Comparison of ENCODE assay signal across 8 cellular contexts in the genomic region with DNA sequence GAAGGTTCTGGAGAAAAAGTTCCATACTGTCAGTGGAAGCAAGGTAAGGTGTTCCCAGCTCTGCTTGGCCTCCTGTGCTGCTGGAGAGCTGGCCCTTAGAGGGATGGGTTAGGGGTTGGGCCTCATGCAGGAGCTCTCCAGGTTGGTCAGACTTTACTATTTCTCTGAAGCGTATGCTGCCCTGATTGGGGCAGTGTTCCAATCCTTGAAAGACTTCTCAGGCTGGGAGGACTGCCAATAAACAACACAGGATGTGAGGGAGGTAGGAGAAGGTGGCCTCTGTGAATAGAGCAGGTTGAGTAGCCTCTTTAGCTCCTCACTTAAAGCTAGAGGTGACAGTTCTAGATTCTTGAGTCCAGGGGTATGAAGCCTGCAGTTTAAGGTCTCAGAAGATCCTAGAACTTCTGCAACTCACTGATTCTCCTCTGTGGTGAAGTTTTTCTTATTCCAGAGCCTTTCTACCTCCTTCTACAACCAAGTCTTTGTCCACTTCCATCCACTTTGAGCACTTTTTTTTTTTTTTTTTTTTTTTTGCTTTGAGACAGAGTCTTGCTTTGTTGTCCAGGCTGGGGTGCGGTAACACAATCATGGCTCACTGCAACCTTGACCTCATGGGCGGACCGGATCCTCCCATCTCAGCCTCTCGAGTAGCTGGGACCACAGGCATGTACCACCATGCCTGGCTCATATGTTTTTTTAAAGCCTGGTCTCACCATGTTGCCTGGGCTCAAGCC. TPM values are rescaled to one million over a fixed set of nuclear protein-coding genes. Genes with fewer than 3 reads are reported as not detected.
A peak's percentile ranks its signal among the peaks of the same experiment; 100 is the strongest.
DNase-seq lines count a peak whose midpoint lies in the region; ATAC-seq, FAIRE-seq and TF ChIP-seq lines count a peak whose summit lies in the region.
"Had no signal": no experiment of that assay in that cellular context is flagged by ENCODE, and none has a peak within 500 bp of the region (broad histone marks: within the 10 kb centered on the region; RNA-seq: fewer than 3 reads in every experiment).

No MANE protein-coding gene starts in this region.

- H3K36me3 ChIP-seq in HUES48 (ENCODE audit: control insufficient read depth, insufficient read depth, low read length) (peaks cover 71% of the 10 kb centered on the region), small intestine (ENCODE audit: control insufficient read depth in 2 of 2, insufficient read depth in 2 of 2, low read length in 2 of 2) (peaks cover 18 to 40% of the 10 kb centered on the region in 2 donors)

- no peak for FAIRE-seq in small intestine (lab: Jason Lieb, UNC)

- H3K4me1 ChIP-seq in HUES48 (ENCODE audit: control insufficient read depth, insufficient read depth, low read length) (peaks cover 10% of the 10 kb centered on the region; the same call in 1 of the 2 replicates), small intestine (ENCODE audit: control insufficient read depth in 2 of 2, insufficient read depth in 1 of 2, low read depth in 1 of 2, low read length in 1 of 2) (peaks cover 7 to 9% of the 10 kb centered on the region in 2 donors)

- H3K27ac ChIP-seq in HUES48 (ENCODE audit: low read depth, low read length) (no peak overlapping the region), small intestine (ENCODE audit: low read depth in 1 of 2, low read length in 1 of 2) (peak overlapping the region; percentile 94 to 99)

- CTCF ChIA-PET in WTC11 (lab: Charles Lee) = interaction anchor here (0.6 to 1.1 kb wide), 3 partner anchors 11 to 30 kb away, joined by 3 to 6 read pairs (median 4); no protein-coding TSS in a partner anchor

- H3K27me3 ChIP-seq in HUES48 (ENCODE audit: control insufficient read depth, insufficient read depth, low read length) (no peaks in the 10 kb centered on the region), small intestine (ENCODE audit: control insufficient read depth in 2 of 2, insufficient read depth in 2 of 2, low read length in 2 of 2) (no peaks in the 10 kb centered on the region)

- H3K4me3 ChIP-seq in HUES48 (ENCODE audit: low read depth, low read length) (peak overlapping the region; percentile 100; the same call in 1 of the 2 replicates), small intestine (ENCODE audit: low read depth in 1 of 2, low read length in 2 of 2) (no peak overlapping the region)

- peaks cover 73% of the 10 kb centered on the region for H3K36me3 Mint-ChIP-seq in WTC11

- peaks cover under 1% of the 10 kb centered on the region; the same call in 1 of the 2 replicates for H3K27me3 Mint-ChIP-seq in WTC11 (ENCODE audit: low read depth)

- no peak overlapping the region for H3K9ac ChIP-seq in HUES48 (ENCODE audit: low read depth, low read length)

- TF ChIP-seq CTCF in WTC11 (IDR thresholded peaks at IDR 0.05) = no peak

- POLR2A ChIA-PET in WTC11 (lab: Charles Lee) = interaction anchor here (0.5 kb wide), 1 partner anchor 1697 kb away, joined by 3 read pairs; no protein-coding TSS in a partner anchor

- peaks cover 21% of the 10 kb centered on the region for H3K4me1 Mint-ChIP-seq in WTC11

- H3K9me3 Mint-ChIP-seq in WTC11 = no peaks in the 10 kb centered on the region

- ATAC-seq in WTC11 (no peak), HG02884 (IDR thresholded peaks at IDR 0.05; ENCODE audit: unreplicated experiment) (no peak), GM19395 (IDR thresholded peaks at IDR 0.05; ENCODE audit: unreplicated experiment) (no peak)

- DNase-seq in WTC11 (ENCODE audit: low spot score) = no peak
- peak; percentile 36 for DNase-seq in glomerular endothelial cell (ENCODE audit: extremely low read depth, low read depth, low spot score)
- peak; percentile 85 for DNase-seq in small intestine
- no peak for DNase-seq in NCI-H2171 (lab: John Stamatoyannopoulos, UW)
- DNase-seq: stimulated activated CD4-positive, alpha-beta T cell treated with anti-CD3 and anti-CD28 coated beads, Interleukin-1b, Interleukin-23, amount 100 ng/mL, for 48 hours had no signal

- 30 to 54% (median 38%) methylated on average over 5 of the region's 5 CpGs for WGBS in small intestine, 3 donors

- H3K4me3 Mint-ChIP-seq in WTC11 = peak overlapping the region; percentile 80; the same call in 1 of the 2 replicates

- H3K27ac Mint-ChIP-seq in WTC11 = 0 out of 2 replicates have a peak overlapping the region, but pooled peaks have one; percentile 64

- no peaks in the 10 kb centered on the region for H3K9me3 ChIP-seq in HUES48 (ENCODE audit: control insufficient read depth, insufficient read depth, low read length)
- H3K9me3 ChIP-seq in small intestine (ENCODE audit: control insufficient read depth, low read depth) = no peaks in the 10 kb centered on the region

TF ChIP-seq in WTC11, 78 proteins besides CTCF, POLR2A, EP300 and RAD21:
- peak; percentile 13; the same call in 1 of the 2 replicates for TF ChIP-seq ZNF121 (CRISPR knock-in tag; IDR thresholded peaks at IDR 0.05)
- TF ChIP-seq, protein P1, sequence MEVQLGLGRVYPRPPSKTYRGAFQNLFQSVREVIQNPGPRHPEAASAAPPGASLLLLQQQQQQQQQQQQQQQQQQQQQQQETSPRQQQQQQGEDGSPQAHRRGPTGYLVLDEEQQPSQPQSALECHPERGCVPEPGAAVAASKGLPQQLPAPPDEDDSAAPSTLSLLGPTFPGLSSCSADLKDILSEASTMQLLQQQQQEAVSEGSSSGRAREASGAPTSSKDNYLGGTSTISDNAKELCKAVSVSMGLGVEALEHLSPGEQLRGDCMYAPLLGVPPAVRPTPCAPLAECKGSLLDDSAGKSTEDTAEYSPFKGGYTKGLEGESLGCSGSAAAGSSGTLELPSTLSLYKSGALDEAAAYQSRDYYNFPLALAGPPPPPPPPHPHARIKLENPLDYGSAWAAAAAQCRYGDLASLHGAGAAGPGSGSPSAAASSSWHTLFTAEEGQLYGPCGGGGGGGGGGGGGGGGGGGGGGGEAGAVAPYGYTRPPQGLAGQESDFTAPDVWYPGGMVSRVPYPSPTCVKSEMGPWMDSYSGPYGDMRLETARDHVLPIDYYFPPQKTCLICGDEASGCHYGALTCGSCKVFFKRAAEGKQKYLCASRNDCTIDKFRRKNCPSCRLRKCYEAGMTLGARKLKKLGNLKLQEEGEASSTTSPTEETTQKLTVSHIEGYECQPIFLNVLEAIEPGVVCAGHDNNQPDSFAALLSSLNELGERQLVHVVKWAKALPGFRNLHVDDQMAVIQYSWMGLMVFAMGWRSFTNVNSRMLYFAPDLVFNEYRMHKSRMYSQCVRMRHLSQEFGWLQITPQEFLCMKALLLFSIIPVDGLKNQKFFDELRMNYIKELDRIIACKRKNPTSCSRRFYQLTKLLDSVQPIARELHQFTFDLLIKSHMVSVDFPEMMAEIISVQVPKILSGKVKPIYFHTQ (CRISPR knock-in tag; IDR thresholded peaks at IDR 0.05) = no peak

RNA-seq across cellular contexts. Expression of a gene that starts 3.0 kb away (rescaled TPM):
- total RNA-seq in WTC11 (2021) (414 to 457 TPM (median 419 TPM) in 3 replicates), glomerular endothelial cell (106 and 146 TPM in 2 replicates)
- polyA plus RNA-seq in small intestine = 100 to 1,000 TPM; 147 to 176 (median 172) TPM

RNA-seq across cellular contexts. Expression of a gene that starts 20.2 kb away (rescaled TPM):
- total RNA-seq in WTC11 (2021) (not detected in 3 replicates), glomerular endothelial cell (not detected in 2 replicates)
- polyA plus RNA-seq in small intestine = not detected

RNA-seq across cellular contexts. Expression of a gene that starts 25.3 kb away (rescaled TPM):
- total RNA-seq in WTC11 (2021) (30.9 to 41.7 TPM (median 31.7 TPM) in 3 replicates), glomerular endothelial cell (23.3 and 31.0 TPM in 2 replicates)
- polyA plus RNA-seq in small intestine = 100 to 1,000 TPM in 2 of 3 donors, 10 to 100 TPM in 1; 57.7 to 145 (median 115) TPM

RNA-seq across cellular contexts. Expression of a gene that starts 53.7 kb away (rescaled TPM):
- 263 to 269 TPM (median 264 TPM) in 3 replicates for total RNA-seq in WTC11 (2021)
- 242 and 354 TPM in 2 replicates for total RNA-seq in glomerular endothelial cell
- polyA plus RNA-seq in small intestine = 100 to 1,000 TPM in 1 of 3 donors, 10 to 100 TPM in 2; 46.5 to 243 (median 82.1) TPM

Comparison
In these comparisons a context has a peak if more than half of its experiments do, and no peak if none do; other contexts are left out.
1. DNase-seq: peak in glomerular endothelial cell (single experiment) and small intestine (single experiment); none in WTC11 (single experiment) and NCI-H2171 (single experiment).